ENCODE assay signal across 18 cellular contexts in genomic region chr13:113887700-113888201, GRCh38. TPM values are rescaled to one million over a fixed set of nuclear protein-coding genes. Genes with fewer than 3 reads are reported as not detected.
DNase-seq lines count a peak whose midpoint lies in the region; TF ChIP-seq lines count a peak whose summit lies in the region.
"Had no signal": no experiment of that assay in that cellular context is flagged by ENCODE, and none has a peak within 500 bp of the region (broad histone marks: within the 10 kb centered on the region; RNA-seq: fewer than 3 reads in every experiment).

No MANE protein-coding gene starts in this region.

- H3K4me2 ChIP-seq in fibroblast of lung (ENCODE audit: extremely low read depth, insufficient read depth, low read length): no peak overlapping the region

- intact Hi-C loops in ascending aorta (cut with DNase I): no loop called here

- TF ChIP-seq CTCF in ascending aorta (IDR thresholded peaks at IDR 0.05): no peak
- TF ChIP-seq CTCF in fibroblast of lung (conservative IDR thresholded peaks at IDR 0.05 in 1 of 2, IDR thresholded peaks at IDR 0.05 in 1 of 2; ENCODE audit: low read depth in 1 of 2, low read length in 2 of 2): no peak

- H3K27me3 ChIP-seq in ascending aorta (no peaks in the 10 kb centered on the region), fibroblast of lung (ENCODE audit: control insufficient read depth, insufficient read depth, low read length) (no peaks in the 10 kb centered on the region)
- H3K27me3 ChIP-seq: SJSA1, uterus had no signal

- H4K20me1 ChIP-seq in fibroblast of lung (ENCODE audit: control insufficient read depth, extremely low read depth, insufficient read depth, low read length): no peaks in the 10 kb centered on the region

- no peak overlapping the region for H3K9ac ChIP-seq in fibroblast of lung (ENCODE audit: insufficient read depth, low read length)

- peak overlapping the region; percentile 26 to 51 for H3K27ac ChIP-seq in ascending aorta
- H3K27ac ChIP-seq in fibroblast of lung (ENCODE audit: insufficient read depth, low read length): no peak overlapping the region
- H3K27ac ChIP-seq: psoas muscle, SJSA1 had no signal

- H3K36me3 ChIP-seq in ascending aorta (no peaks in the 10 kb centered on the region), fibroblast of lung (ENCODE audit: control insufficient read depth, insufficient read depth, low read length) (no peaks in the 10 kb centered on the region)
- H3K36me3 ChIP-seq: SJSA1, uterus had no signal

- DNase-seq in EH (ENCODE audit: low read depth) (peak; percentile 38), ascending aorta (ENCODE audit: low spot score in 2 of 2) (no peak), fibroblast of lung (ENCODE audit: low read depth in 2 of 2) (peak; percentile 53 to 77), retina (peak; percentile 47), NCI-H146 treated with DMSO at 0.1 percent for 48 hours (lab: John Stamatoyannopoulos, UW; ENCODE audit: unreplicated experiment) (no peak), activated gamma-delta T cell (lab: John Stamatoyannopoulos, UW) (no peak), DMS153 treated with DMSO at 0.1 percent for 48 hours (lab: John Stamatoyannopoulos, UW; ENCODE audit: unreplicated experiment) (no peak)
- no peak for DNase-seq in stimulated activated CD4-positive, alpha-beta T cell treated with anti-CD3 and anti-CD28 coated beads, Interleukin-12 subunit alpha, Interleukin-12 subunit beta, amount 100 ng/mL, for 4 hours
- DNase-seq: activated B cell treated with CpG ODN at 0.5 μM for 24 hours; activated naive CD8-positive, alpha-beta T cell treated with anti-CD3 and anti-CD28 coated beads, Interleukin-2, amount 10 ng/mL, durations not matched to agents 7 days and 5 days; mammary epithelial cell; natural killer cell; NCI-H2029; psoas muscle; stimulated activated naive CD4-positive, alpha-beta T cell; T-helper 2 cell; uterus had no signal

- peaks cover 4 to 23% of the 10 kb centered on the region in 2 donors for H3K4me1 ChIP-seq in ascending aorta
- H3K4me1 ChIP-seq in fibroblast of lung (ENCODE audit: control insufficient read depth, extremely low read depth, insufficient read depth, low read length): peaks cover 5% of the 10 kb centered on the region
- H3K4me1 ChIP-seq: psoas muscle had no signal

- peaks cover 0 to 5% of the 10 kb centered on the region in 2 donors for H3K9me3 ChIP-seq in ascending aorta
- H3K9me3 ChIP-seq in fibroblast of lung (ENCODE audit: control insufficient read depth, insufficient read depth, low read depth, low read length): no peaks in the 10 kb centered on the region
- H3K9me3 ChIP-seq: psoas muscle, SJSA1, uterus had no signal

- no peaks in the 10 kb centered on the region for H3K79me2 ChIP-seq in fibroblast of lung (ENCODE audit: control insufficient read depth, insufficient read depth, low read length)

- no peak overlapping the region for H3K4me3 ChIP-seq in ascending aorta
- no peak overlapping the region for H3K4me3 ChIP-seq in fibroblast of lung (replicated peaks in 1 of 4; ENCODE audit: control extremely low read depth in 1 of 4, insufficient read depth in 1 of 4, low read depth in 3 of 4, low read length in 4 of 4)
- H3K4me3 ChIP-seq: psoas muscle, SJSA1, uterus had no signal

- H2AFZ ChIP-seq in fibroblast of lung (ENCODE audit: low read length): no peak overlapping the region

RNA-seq across cellular contexts. Expression of gene GAS6, which starts 23.9 kb away (rescaled TPM):
- total RNA-seq in ascending aorta (502 TPM), fibroblast of lung (77.3 and 227 TPM in 2 replicates)
- polyA plus RNA-seq in fibroblast of lung: 267 and 301 TPM in 2 replicates
- 343 and 376 TPM in 2 replicates for polyA plus RNA-seq in fibroblast of lung (2012)
- 158 and 174 TPM in 2 replicates for polyA minus RNA-seq in fibroblast of lung (ENCODE audit: low replicate concordance)

Comparison
In these comparisons a context has a peak if more than half of its experiments do, and no peak if none do; other contexts are left out.
1. DNase-seq: peak in EH (single experiment), fibroblast of lung (2 of 2) and retina (single experiment); none in ascending aorta (0 of 2), stimulated activated CD4-positive, alpha-beta T cell treated with anti-CD3 and anti-CD28 coated beads, Interleukin-12 subunit alpha, Interleukin-12 subunit beta, amount 100 ng/mL, for 4 hours (single experiment), NCI-H146 treated with DMSO at 0.1 percent for 48 hours (single experiment), activated gamma-delta T cell (single experiment) and DMS153 treated with DMSO at 0.1 percent for 48 hours (single experiment).